Comparison of ENCODE assay signal across 1 cellular context in genomic region chr14:70005281-70005805, GRCh38.
A peak's percentile ranks its signal among the peaks of the same experiment; 100 is the strongest.
TF ChIP-seq lines count a peak whose summit lies in the region.

No MANE protein-coding gene starts in this region.

TF ChIP-seq in HepG2, 621 proteins besides CTCF, POLR2A, EP300 and RAD21 (continued from another document and continues in another):
- peak; percentile 79 for TF ChIP-seq IKZF5 (CRISPR knock-in tag; IDR thresholded peaks at IDR 0.05)
- peak; percentile 73; the same call in 1 of the 2 replicates for TF ChIP-seq RFXAP (CRISPR knock-in tag; IDR thresholded peaks at IDR 0.05; ENCODE audit: borderline replicate concordance)
- TF ChIP-seq SIN3B (IDR thresholded peaks at IDR 0.05; ENCODE audit: low read length) = no peak
- no peak for TF ChIP-seq CSRNP2 (CRISPR knock-in tag; conservative IDR thresholded peaks at IDR 0.05; ENCODE audit: low read depth)
- TF ChIP-seq ZNF678 (CRISPR knock-in tag; IDR thresholded peaks at IDR 0.05) = no peak
- no peak for TF ChIP-seq NR2F1 (CRISPR knock-in tag; IDR thresholded peaks at IDR 0.05)
- peak; percentile 92 for TF ChIP-seq SOX5 (CRISPR knock-in tag; IDR thresholded peaks at IDR 0.05; ENCODE audit: borderline replicate concordance)
- TF ChIP-seq HOMEZ (CRISPR knock-in tag; IDR thresholded peaks at IDR 0.05; ENCODE audit: low read depth) = peak; percentile 83
- peak; percentile 96 for TF ChIP-seq PAXIP1 (CRISPR knock-in tag; conservative IDR thresholded peaks at IDR 0.05)
- TF ChIP-seq PLSCR1 (CRISPR knock-in tag; IDR thresholded peaks at IDR 0.05; ENCODE audit: borderline replicate concordance) = no peak
- TF ChIP-seq HMG20B (CRISPR knock-in tag; conservative IDR thresholded peaks at IDR 0.05) = 0 out of 2 replicates have a peak, but pooled peaks have one; percentile 38
- TF ChIP-seq PAF1 (CRISPR knock-in tag; IDR thresholded peaks at IDR 0.05) = no peak
- no peak for TF ChIP-seq ZNF577 (CRISPR knock-in tag; IDR thresholded peaks at IDR 0.05; ENCODE audit: borderline replicate concordance, low read depth)
- no peak for TF ChIP-seq REXO4 (CRISPR knock-in tag; IDR thresholded peaks at IDR 0.05; ENCODE audit: borderline replicate concordance)
- peak; percentile 75 for TF ChIP-seq ZNF746 (CRISPR knock-in tag; IDR thresholded peaks at IDR 0.05)
- TF ChIP-seq ZBTB2 (CRISPR knock-in tag; IDR thresholded peaks at IDR 0.05; ENCODE audit: low read depth) = no peak
- peak; percentile 74; the same call in 1 of the 2 replicates for TF ChIP-seq ZNF747 (CRISPR knock-in tag; IDR thresholded peaks at IDR 0.05; ENCODE audit: borderline replicate concordance)
- no peak for TF ChIP-seq ZNF619 (CRISPR knock-in tag; IDR thresholded peaks at IDR 0.05)
- TF ChIP-seq SMARCC2 (IDR thresholded peaks at IDR 0.05) = no peak
- peak; percentile 52; the same call in 1 of the 2 replicates for TF ChIP-seq ZBTB33 (CRISPR knock-in tag; IDR thresholded peaks at IDR 0.05)
- no peak for TF ChIP-seq MAFG (CRISPR knock-in tag; IDR thresholded peaks at IDR 0.05)
- peak; percentile 43; the same call in 1 of the 2 replicates for TF ChIP-seq GMEB1 (CRISPR knock-in tag; IDR thresholded peaks at IDR 0.05; ENCODE audit: borderline replicate concordance)
- TF ChIP-seq ZNF142 (CRISPR knock-in tag; IDR thresholded peaks at IDR 0.05) = no peak
- peak; percentile 83 for TF ChIP-seq TARDBP (CRISPR knock-in tag; IDR thresholded peaks at IDR 0.05)
- TF ChIP-seq ZNF557 (CRISPR knock-in tag; IDR thresholded peaks at IDR 0.05) = no peak
- no peak; the same call in 1 of the 2 replicates for TF ChIP-seq POGK (CRISPR knock-in tag; conservative IDR thresholded peaks at IDR 0.05)
- TF ChIP-seq ZNF160 (CRISPR knock-in tag; IDR thresholded peaks at IDR 0.05) = no peak
